9 cellular contexts compared by ENCODE assay signal in genomic region chr12:65948320-65949008, GRCh38.
DNase-seq lines count a peak whose midpoint lies in the region; ATAC-seq, FAIRE-seq and TF ChIP-seq lines count a peak whose summit lies in the region.
"Had no signal": no experiment of that assay in that cellular context is flagged by ENCODE, and none has a peak within 500 bp of the region (broad histone marks: within the 10 kb centered on the region; RNA-seq: fewer than 3 reads in every experiment).

No MANE protein-coding gene starts in this region.

- H3K36me3 Mint-ChIP-seq in Caco-2 (ENCODE audit: insufficient read depth, unreplicated experiment) = peaks cover 11% of the 10 kb centered on the region

- H3K4me3 Mint-ChIP-seq in Caco-2 (ENCODE audit: unreplicated experiment) = no peak overlapping the region

- H3K36me3 ChIP-seq in Caco-2 (ENCODE audit: control insufficient read depth, insufficient read depth, low read length) = no peaks in the 10 kb centered on the region

- POLR2A ChIA-PET in Caco-2 (lab: Charles Lee) = no interaction called here

- peak overlapping the region; percentile 44 for H3K4me3 ChIP-seq in fibroblast of the aortic adventitia (ENCODE audit: low read depth, low read length)
- no peak overlapping the region for H3K4me3 ChIP-seq in Caco-2 (ENCODE audit: low read depth, low read length)

- no peaks in the 10 kb centered on the region for H3K27me3 Mint-ChIP-seq in Caco-2 (ENCODE audit: insufficient read depth, unreplicated experiment)

- DNase-seq in COLO829 (ENCODE audit: low spot score) (peak; percentile 89), RCC 7860 (ENCODE audit: low spot score) (peak; percentile 85), fibroblast of the aortic adventitia (ENCODE audit: low read depth) (peak; percentile 99), omental fat pad (ENCODE audit: low spot score) (peak; percentile 60), cerebellum (ENCODE audit: low spot score) (no peak), NOMO-1 treated with DMSO at 0.1 percent for 48 hours (lab: John Stamatoyannopoulos, UW; ENCODE audit: unreplicated experiment) (no peak), Caco-2 (no peak)
- DNase-seq: Karpas-422 had no signal

- peaks cover 7% of the 10 kb centered on the region for H3K4me1 Mint-ChIP-seq in Caco-2 (ENCODE audit: low read depth, unreplicated experiment)

- H3K27me3 ChIP-seq in Caco-2 (replicated peaks; ENCODE audit: control insufficient read depth, insufficient read depth, low read length) = no peaks in the 10 kb centered on the region

- H3K27ac Mint-ChIP-seq in Caco-2 (ENCODE audit: unreplicated experiment) = no peak overlapping the region

- peaks cover 26% of the 10 kb centered on the region for H3K4me1 ChIP-seq in Caco-2

- CTCF ChIA-PET in Caco-2 (lab: Charles Lee) = interaction anchor here (0.6 kb wide), 1 partner anchor 71 kb away, joined by 3 read pairs; no protein-coding TSS in a partner anchor

- TF ChIP-seq CTCF in fibroblast of the aortic adventitia (IDR thresholded peaks at IDR 0.05; ENCODE audit: insufficient read depth, low read length) = no peak
- no peak for TF ChIP-seq CTCF in omental fat pad (IDR thresholded peaks at IDR 0.05)
- TF ChIP-seq CTCF in Caco-2 (IDR thresholded peaks at IDR 0.05; ENCODE audit: insufficient read depth in 1 of 2, low read depth in 1 of 2, low read length in 1 of 2, severe bottlenecking in 1 of 2, unreplicated experiment in 1 of 2) = no peak

- H3K9me3 Mint-ChIP-seq in Caco-2 (ENCODE audit: unreplicated experiment) = peaks cover 6% of the 10 kb centered on the region

- peak; percentile 83 for FAIRE-seq in RCC 7860 (lab: Jason Lieb, UNC)

- ATAC-seq in omental fat pad (ENCODE audit: low FRiP score) (peak; percentile 96), GM21786 (IDR thresholded peaks at IDR 0.05; ENCODE audit: unreplicated experiment) (no peak)

- intact Hi-C loops in Caco-2 (cut with micrococcal nuclease; ENCODE audit: unreplicated experiment) = loop anchor here (5.0 kb wide), 1 partner anchor 34 kb away; no protein-coding TSS in a partner anchor

- BruUV-seq in Caco-2 (replicated peaks; lab: Mats Ljungman, UMichigan) = no TSS peak

- H3K9me3 ChIP-seq in Caco-2 = no peaks in the 10 kb centered on the region

Comparison
In these comparisons a context has a peak if more than half of its experiments do, and no peak if none do; other contexts are left out.
1. DNase-seq: peak in COLO829 (single experiment), RCC 7860 (single experiment), fibroblast of the aortic adventitia (single experiment) and omental fat pad (single experiment); none in cerebellum (single experiment), NOMO-1 treated with DMSO at 0.1 percent for 48 hours (single experiment) and Caco-2 (0 of 2).